Comparison of ENCODE assay signal across 18 cellular contexts in genomic region chr1:100433563-100433962, GRCh38.
DNase-seq lines count a peak whose midpoint lies in the region; ATAC-seq and TF ChIP-seq lines count a peak whose summit lies in the region.
"Had no signal": no experiment of that assay in that cellular context is flagged by ENCODE, and none has a peak within 500 bp of the region (broad histone marks: within the 10 kb centered on the region; RNA-seq: fewer than 3 reads in every experiment).

No MANE protein-coding gene starts in this region.

- TF ChIP-seq CTCF in gastrocnemius medialis (IDR thresholded peaks at IDR 0.05 in 4 of 5, conservative IDR thresholded peaks at IDR 0.05 in 1 of 5): no peak

- CTCF ChIA-PET in activated CD4-positive, alpha-beta memory T cell treated with anti-CD3 and anti-CD28 coated beads for 36 hours (lab: Charles Lee): interaction anchor here (1.3 to 2.3 kb wide), 4 partner anchors 10 to 80 kb away, joined by 3 to 13 read pairs (median 4); no protein-coding TSS in a partner anchor

- H3K27ac ChIP-seq in gastrocnemius medialis: no peak overlapping the region
- H3K27ac ChIP-seq: KMS-11 had no signal

- TF ChIP-seq POLR2A in gastrocnemius medialis (IDR thresholded peaks at IDR 0.05): no peak

- H3K4me3 Mint-ChIP-seq in stimulated activated naive CD8-positive, alpha-beta T cell treated with anti-CD3 and anti-CD28 coated beads, Interleukin-15, amount 100 ng/mL, for 72 hours: no peak overlapping the region
- H3K4me3 Mint-ChIP-seq in activated CD4-positive, alpha-beta memory T cell treated with anti-CD3 and anti-CD28 coated beads for 36 hours: no peak overlapping the region
- H3K4me3 Mint-ChIP-seq: B cell; CD8-positive, alpha-beta T cell; H9 had no signal

- no peak overlapping the region for H3K4me3 ChIP-seq in gastrocnemius medialis

- intact Hi-C loops in activated CD4-positive, alpha-beta memory T cell treated with anti-CD3 and anti-CD28 coated beads for 36 hours (cut with micrococcal nuclease): no loop called here
- intact Hi-C loops in gastrocnemius medialis (cut with DNase I; ENCODE audit: low total_unique reads): no loop called here

- H3K4me1 Mint-ChIP-seq in stimulated activated naive CD8-positive, alpha-beta T cell treated with anti-CD3 and anti-CD28 coated beads, Interleukin-15, amount 100 ng/mL, for 72 hours: peaks cover 48% of the 10 kb centered on the region
- peaks cover 75% of the 10 kb centered on the region for H3K4me1 Mint-ChIP-seq in activated CD4-positive, alpha-beta memory T cell treated with anti-CD3 and anti-CD28 coated beads for 36 hours (ENCODE audit: low read depth)

- peaks cover under 1 to 2% of the 10 kb centered on the region in 2 donors for H3K4me1 ChIP-seq in gastrocnemius medialis

- H3K9me3 Mint-ChIP-seq in stimulated activated naive CD8-positive, alpha-beta T cell treated with anti-CD3 and anti-CD28 coated beads, Interleukin-15, amount 100 ng/mL, for 72 hours: peaks cover 7 to 16% of the 10 kb centered on the region in 2 donors
- H3K9me3 Mint-ChIP-seq in activated CD4-positive, alpha-beta memory T cell treated with anti-CD3 and anti-CD28 coated beads for 36 hours: no peaks in the 10 kb centered on the region
- H3K9me3 Mint-ChIP-seq: H9 had no signal

- H3K27me3 Mint-ChIP-seq in stimulated activated naive CD8-positive, alpha-beta T cell treated with anti-CD3 and anti-CD28 coated beads, Interleukin-15, amount 100 ng/mL, for 72 hours: no peaks in the 10 kb centered on the region
- no peaks in the 10 kb centered on the region for H3K27me3 Mint-ChIP-seq in activated CD4-positive, alpha-beta memory T cell treated with anti-CD3 and anti-CD28 coated beads for 36 hours
- H3K27me3 Mint-ChIP-seq: B cell had no signal

- peak; percentile 15 for ATAC-seq in stimulated activated naive CD8-positive, alpha-beta T cell treated with anti-CD3 and anti-CD28 coated beads, Interleukin-15, amount 100 ng/mL, for 72 hours
- ATAC-seq in stimulated activated naive CD8-positive, alpha-beta T cell treated with anti-CD3 and anti-CD28 coated beads, Interleukin-15, Interleukin-2, amounts not matched to agents 100 U/mL and 50 U/mL, for 24 hours: no peak
- ATAC-seq in GM19324 (IDR thresholded peaks at IDR 0.05; ENCODE audit: low FRiP score, unreplicated experiment): no peak
- ATAC-seq in GM19452 (IDR thresholded peaks at IDR 0.05; ENCODE audit: unreplicated experiment): no peak
- no peak for ATAC-seq in gastrocnemius medialis
- ATAC-seq: CD8-positive, alpha-beta T cell; HepG2 had no signal

- H3K36me3 Mint-ChIP-seq in activated CD4-positive, alpha-beta memory T cell treated with anti-CD3 and anti-CD28 coated beads for 36 hours: peaks cover 45% of the 10 kb centered on the region

- H3K27ac Mint-ChIP-seq in stimulated activated naive CD8-positive, alpha-beta T cell treated with anti-CD3 and anti-CD28 coated beads, Interleukin-15, amount 100 ng/mL, for 72 hours: no peak overlapping the region
- peak overlapping the region; percentile 5 for H3K27ac Mint-ChIP-seq in activated CD4-positive, alpha-beta memory T cell treated with anti-CD3 and anti-CD28 coated beads for 36 hours
- H3K27ac Mint-ChIP-seq: B cell had no signal

- no peaks in the 10 kb centered on the region for H3K9me3 ChIP-seq in gastrocnemius medialis

- in situ Hi-C loops in gastrocnemius medialis (cut with MboI; ENCODE audit: low sequenced_read_pairs in 4 of 4): no loop called here

- POLR2A ChIA-PET in activated CD4-positive, alpha-beta memory T cell treated with anti-CD3 and anti-CD28 coated beads for 36 hours (lab: Charles Lee): interaction anchor here (0.9 to 2.3 kb wide), 3 partner anchors 14 to 81 kb away, joined by 3 to 7 read pairs (median 4); partner anchors contain the start of gene CDC14A

- H3K36me3 ChIP-seq in gastrocnemius medialis: no peaks in the 10 kb centered on the region

- DNase-seq in stimulated activated naive CD8-positive, alpha-beta T cell treated with anti-CD3 and anti-CD28 coated beads, Interleukin-15, amount 100 ng/mL, for 72 hours: no peak
- no peak for DNase-seq in stimulated activated naive CD8-positive, alpha-beta T cell treated with anti-CD3 and anti-CD28 coated beads, Interleukin-15, Interleukin-2, amounts not matched to agents 100 U/mL and 50 U/mL, for 24 hours
- no peak for DNase-seq in activated CD4-positive, alpha-beta memory T cell treated with anti-CD3 and anti-CD28 coated beads for 36 hours
- DNase-seq in iris pigment epithelial cell (ENCODE audit: low read depth) (peak; percentile 28), gastrocnemius medialis (no peak)
- DNase-seq: CD8-positive, alpha-beta T cell; H9; NCI-H1092 treated with DMSO at 0.1 percent for 48 hours; NCI-H1694; NCI-H2171; NCI-H510A; NCI-H82; SHP77 treated with DMSO at 0.1 percent for 48 hours had no signal

- no peaks in the 10 kb centered on the region for H3K27me3 ChIP-seq in gastrocnemius medialis
